17 cellular contexts compared by ENCODE assay signal in genomic region chr7:156222151-156222550, GRCh38.
DNase-seq lines count a peak whose midpoint lies in the region; TF ChIP-seq lines count a peak whose summit lies in the region.
"Had no signal": no experiment of that assay in that cellular context is flagged by ENCODE, and none has a peak within 500 bp of the region (broad histone marks: within the 10 kb centered on the region; RNA-seq: fewer than 3 reads in every experiment).

No MANE protein-coding gene starts in this region.

- H3K4me1 ChIP-seq in Karpas-422 (ENCODE audit: low read length) (no peaks in the 10 kb centered on the region), endodermal cell (ENCODE audit: control insufficient read depth, insufficient read depth, low read length) (no peaks in the 10 kb centered on the region), BE2C (no peaks in the 10 kb centered on the region)
- H3K4me1 ChIP-seq: Caco-2 had no signal

- H3K36me3 ChIP-seq in Karpas-422 (ENCODE audit: insufficient read depth, low read length) (no peaks in the 10 kb centered on the region), endodermal cell (ENCODE audit: control insufficient read depth, insufficient read depth, low read length) (no peaks in the 10 kb centered on the region), BE2C (no peaks in the 10 kb centered on the region)

- H3K27me3 Mint-ChIP-seq in endodermal cell (ENCODE audit: insufficient read depth) (peaks cover 6% of the 10 kb centered on the region), osteocyte (ENCODE audit: unreplicated experiment) (no peaks in the 10 kb centered on the region)
- H3K27me3 Mint-ChIP-seq: CD4-positive, alpha-beta T cell had no signal

- WGBS in endodermal cell (ENCODE audit: insufficient coverage in 1 of 2, insufficient read length in 1 of 2), 2 experiments = 85 to 100% methylated on average over 3 to 4 of the region's 4 CpGs

- DNase-seq in Karpas-422 (peak; percentile 12), endodermal cell (peak; percentile 10), osteocyte (ENCODE audit: extremely low spot score, unreplicated experiment) (peak; percentile 46), hepatic stellate cell (ENCODE audit: low spot score) (no peak), NCI-H187 treated with DMSO at 0.1 percent for 48 hours (lab: John Stamatoyannopoulos, UW) (no peak), BE2C (no peak)
- DNase-seq in activated CD8-positive, alpha-beta memory T cell treated with anti-CD3 and anti-CD28 coated beads, Interleukin-2, amount 50 U/mL, for 48 hours = peak; percentile 15
- DNase-seq: Caco-2; CD4-positive, alpha-beta T cell; DMS153; DMS79; GDM1; GOT3; H7; HFFc6; IMR-90 had no signal

- H3K4me3 ChIP-seq in Karpas-422 (ENCODE audit: low read length) (no peak overlapping the region), endodermal cell (ENCODE audit: low read length) (no peak overlapping the region), BE2C (ENCODE audit: low read depth, low read length) (no peak overlapping the region)

- H2AFZ ChIP-seq in Karpas-422 (ENCODE audit: low read length) = no peak overlapping the region

- peaks cover 4% of the 10 kb centered on the region for H3K9me3 Mint-ChIP-seq in endodermal cell
- peaks cover 9% of the 10 kb centered on the region for H3K9me3 Mint-ChIP-seq in osteocyte (ENCODE audit: unreplicated experiment)
- H3K9me3 Mint-ChIP-seq: CD4-positive, alpha-beta T cell had no signal

- H3K9me3 ChIP-seq in Karpas-422 (ENCODE audit: low read length) (no peaks in the 10 kb centered on the region), endodermal cell (ENCODE audit: control insufficient read depth, low read length) (no peaks in the 10 kb centered on the region), BE2C (no peaks in the 10 kb centered on the region)
- H3K9me3 ChIP-seq: Caco-2 had no signal

- no peak overlapping the region for H3K4me3 Mint-ChIP-seq in endodermal cell
- no peak overlapping the region for H3K4me3 Mint-ChIP-seq in osteocyte (ENCODE audit: unreplicated experiment)
- H3K4me3 Mint-ChIP-seq: CD4-positive, alpha-beta T cell; HFFc6 had no signal

- H3K27ac ChIP-seq in Karpas-422 (ENCODE audit: low read length) = no peak overlapping the region
- H3K27ac ChIP-seq in endodermal cell (ENCODE audit: low read depth, low read length) = no peak overlapping the region
- H3K27ac ChIP-seq: C4-2B had no signal

- H3K79me2 ChIP-seq in Karpas-422 (ENCODE audit: low read length) = no peaks in the 10 kb centered on the region

- H3K9ac ChIP-seq in Karpas-422 (ENCODE audit: low read length) (no peak overlapping the region), endodermal cell (ENCODE audit: extremely low read depth, low read length, poor library complexity, severe bottlenecking) (no peak overlapping the region)

- H3K4me2 ChIP-seq in Karpas-422 (ENCODE audit: low read depth, low read length, poor library complexity, severe bottlenecking) = no peak overlapping the region

- peaks cover 8% of the 10 kb centered on the region for H3K4me1 Mint-ChIP-seq in endodermal cell
- H3K4me1 Mint-ChIP-seq in osteocyte (ENCODE audit: unreplicated experiment) = no peaks in the 10 kb centered on the region

- H3K27ac Mint-ChIP-seq in endodermal cell (no peak overlapping the region), osteocyte (ENCODE audit: unreplicated experiment) (no peak overlapping the region)
- H3K27ac Mint-ChIP-seq: CD4-positive, alpha-beta T cell; HFFc6 had no signal

- H3K36me3 Mint-ChIP-seq in endodermal cell (ENCODE audit: low read depth) (no peaks in the 10 kb centered on the region), osteocyte (ENCODE audit: unreplicated experiment) (no peaks in the 10 kb centered on the region)

- H3K27me3 ChIP-seq in Karpas-422 (ENCODE audit: low read length) = no peaks in the 10 kb centered on the region
- peaks cover 5% of the 10 kb centered on the region for H3K27me3 ChIP-seq in endodermal cell (ENCODE audit: control insufficient read depth, insufficient read depth, low read length, poor library complexity, severe bottlenecking)
- peaks cover 10% of the 10 kb centered on the region for H3K27me3 ChIP-seq in BE2C

- H3K9me2 ChIP-seq in Karpas-422 (replicated peaks; ENCODE audit: insufficient read depth, low read length) = no peaks in the 10 kb centered on the region

- no peak for TF ChIP-seq CTCF in endodermal cell (conservative IDR thresholded peaks at IDR 0.05)
- TF ChIP-seq CTCF in osteocyte (IDR thresholded peaks at IDR 0.05) = no peak
- TF ChIP-seq CTCF in BE2C (IDR thresholded peaks at IDR 0.05; ENCODE audit: low read depth, low read length) = no peak

- H4K20me1 ChIP-seq in Karpas-422 (ENCODE audit: insufficient read depth, low read depth, low read length) = no peaks in the 10 kb centered on the region

Comparison
In these comparisons a context has a peak if more than half of its experiments do, and no peak if none do; other contexts are left out.
1. DNase-seq: peak in Karpas-422 (single experiment), activated CD8-positive, alpha-beta memory T cell treated with anti-CD3 and anti-CD28 coated beads, Interleukin-2, amount 50 U/mL, for 48 hours (single experiment), endodermal cell (single experiment) and osteocyte (single experiment); none in hepatic stellate cell (single experiment), NCI-H187 treated with DMSO at 0.1 percent for 48 hours (single experiment) and BE2C (single experiment).